2 cellular contexts compared by ENCODE assay signal in genomic region chr4:84456157-84456556, GRCh38.
TF ChIP-seq lines count a peak whose summit lies in the region.

No MANE protein-coding gene starts in this region.

TF ChIP-seq in H1, 55 proteins besides CTCF, POLR2A, EP300 and RAD21 (continues in another document):
- TF ChIP-seq E2F6 (IDR thresholded peaks at IDR 0.05) (no peak), SAP30 (IDR thresholded peaks at IDR 0.05; ENCODE audit: insufficient read depth, insufficient replicate concordance, low read length) (no peak), CHD7 (IDR thresholded peaks at IDR 0.05; ENCODE audit: insufficient replicate concordance, low read length) (no peak), USF2 (IDR thresholded peaks at IDR 0.05; ENCODE audit: low read length) (no peak), EGR1 (IDR thresholded peaks at IDR 0.05; ENCODE audit: borderline replicate concordance, low read depth, low read length) (no peak), CHD2 (IDR thresholded peaks at IDR 0.05; ENCODE audit: low read length) (no peak), KDM4A (IDR thresholded peaks at IDR 0.05; ENCODE audit: low read depth, low read length, severe bottlenecking) (no peak), TEAD4 (IDR thresholded peaks at IDR 0.05; ENCODE audit: low read depth, low read length) (no peak), SRF (IDR thresholded peaks at IDR 0.05; ENCODE audit: low read depth, low read length) (no peak), CBX5 (IDR thresholded peaks at IDR 0.05; ENCODE audit: low read depth, low read length) (no peak), CBX8 (IDR thresholded peaks at IDR 0.05; ENCODE audit: borderline replicate concordance, low read depth, low read length) (no peak), YY1 (IDR thresholded peaks at IDR 0.05; ENCODE audit: low read depth, low read length) (no peak), SUZ12 (IDR thresholded peaks at IDR 0.05; ENCODE audit: low read length) (no peak), RBBP5 (IDR thresholded peaks at IDR 0.05; ENCODE audit: borderline replicate concordance, low read depth, low read length) (no peak)

TF ChIP-seq in WTC11, 78 proteins besides CTCF, POLR2A, EP300 and RAD21:
- TF ChIP-seq E2F1 (CRISPR knock-in tag; IDR thresholded peaks at IDR 0.05), result no peak
- no peak for TF ChIP-seq IRF1 (CRISPR knock-in tag; IDR thresholded peaks at IDR 0.05)
- TF ChIP-seq ZNF219 (CRISPR knock-in tag; IDR thresholded peaks at IDR 0.05; ENCODE audit: borderline replicate concordance), result no peak
- no peak for TF ChIP-seq NR3C1 (CRISPR knock-in tag; conservative IDR thresholded peaks at IDR 0.05; ENCODE audit: low read depth)
- TF ChIP-seq OVOL2 (CRISPR knock-in tag; IDR thresholded peaks at IDR 0.05; ENCODE audit: borderline replicate concordance), result no peak
- no peak for TF ChIP-seq ZNF138 (CRISPR knock-in tag; conservative IDR thresholded peaks at IDR 0.05)
- TF ChIP-seq MYBL2 (CRISPR knock-in tag; IDR thresholded peaks at IDR 0.05), result no peak
- TF ChIP-seq ZBTB21 (CRISPR knock-in tag; IDR thresholded peaks at IDR 0.05; ENCODE audit: borderline replicate concordance), result no peak
- no peak for TF ChIP-seq KAT7 (CRISPR knock-in tag; IDR thresholded peaks at IDR 0.05; ENCODE audit: borderline replicate concordance)
- TF ChIP-seq FOXJ3 (CRISPR knock-in tag; IDR thresholded peaks at IDR 0.05; ENCODE audit: borderline replicate concordance), result no peak
- no peak for TF ChIP-seq ZSCAN18 (CRISPR knock-in tag; IDR thresholded peaks at IDR 0.05)
- no peak for TF ChIP-seq NR2C2 (CRISPR knock-in tag; IDR thresholded peaks at IDR 0.05)
- TF ChIP-seq USF1 (CRISPR knock-in tag; IDR thresholded peaks at IDR 0.05), result no peak
